In the genomic region with DNA sequence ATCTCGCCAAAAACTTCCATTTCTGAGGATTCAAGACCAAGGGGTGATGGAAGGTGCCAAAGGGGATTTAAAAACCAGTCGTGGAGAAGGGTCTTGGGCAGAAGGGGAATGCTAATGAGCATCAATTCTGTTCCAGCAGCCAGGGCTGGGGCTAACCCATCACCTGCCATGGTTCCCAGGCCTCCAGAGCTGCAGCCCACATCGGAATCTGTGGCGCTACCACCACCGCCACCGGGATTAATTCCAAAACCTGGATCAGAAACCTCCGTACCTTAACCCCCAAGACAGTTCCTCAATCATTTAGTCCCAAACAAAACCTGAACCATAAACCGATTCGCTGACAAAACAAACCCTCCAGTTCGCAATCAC, we compare ENCODE assay signal across 8 cellular contexts. TPM values are rescaled to one million over a fixed set of nuclear protein-coding genes. Genes with fewer than 3 reads are reported as not detected.
DNase-seq lines count a peak whose midpoint lies in the region; ATAC-seq and TF ChIP-seq lines count a peak whose summit lies in the region.

No MANE protein-coding gene starts in this region.

- peak overlapping the region; percentile 96 for H3K9ac ChIP-seq in ES-I3 (ENCODE audit: low read depth, low read length)
- no peak overlapping the region for H3K9ac ChIP-seq in KMS-11

- no peaks in the 10 kb centered on the region for H3K79me2 ChIP-seq in KMS-11 (ENCODE audit: insufficient read depth, low read depth)

- peak overlapping the region; percentile 85 for H2AFZ ChIP-seq in KMS-11 (ENCODE audit: low read depth)

- ATAC-seq in lower lobe of right lung (peak in 1 of 2 donors; percentile 47), HG02571 (IDR thresholded peaks at IDR 0.05; ENCODE audit: unreplicated experiment) (no peak), HG02623 (IDR thresholded peaks at IDR 0.05; ENCODE audit: unreplicated experiment) (no peak)

- H3K4me3 ChIP-seq in KMS-11 (IDR thresholded peaks at IDR 0.05; ENCODE audit: insufficient read depth, low read depth, low read length) (peak overlapping the region; percentile 52), lower lobe of right lung (peak overlapping the region; percentile 80), transverse colon (peak overlapping the region; percentile 54 to 77 (median 64))

- no peak for TF ChIP-seq POLR2A in transverse colon (IDR thresholded peaks at IDR 0.05)

- intact Hi-C loops in lower lobe of right lung (cut with DNase I) (no loop called here), transverse colon (cut with DNase I; ENCODE audit: low total_unique reads) (no loop called here)

- DNase-seq in caudate nucleus (lab: John Stamatoyannopoulos, UW) = peak in 23 of 61 donors; percentile 2 to 61 (median 23)
- no peak for DNase-seq in lower lobe of right lung
- no peak for DNase-seq in transverse colon
- no peak for DNase-seq in NCI-H1694 treated with DMSO at 0.1 percent for 48 hours (lab: John Stamatoyannopoulos, UW)

- TF ChIP-seq CTCF in KMS-11 (conservative IDR thresholded peaks at IDR 0.05; ENCODE audit: low read depth, low read length) (no peak), lower lobe of right lung (IDR thresholded peaks at IDR 0.05) (no peak), transverse colon (IDR thresholded peaks at IDR 0.05) (no peak)

- H3K4me1 ChIP-seq in ES-I3 (ENCODE audit: insufficient read depth, low read length) = no peaks in the 10 kb centered on the region
- H3K4me1 ChIP-seq in KMS-11 (ENCODE audit: low read depth, poor library complexity, severe bottlenecking) = no peaks in the 10 kb centered on the region
- H3K4me1 ChIP-seq in lower lobe of right lung = peaks cover 14% of the 10 kb centered on the region
- H3K4me1 ChIP-seq in transverse colon = peaks cover 0 to 15% (median 6%) of the 10 kb centered on the region in 4 donors

- H3K27ac ChIP-seq in KMS-11 (no peak overlapping the region), caudate nucleus (ENCODE audit: low read depth, low read length) (peak overlapping the region; percentile 81), lower lobe of right lung (peak overlapping the region; percentile 89), transverse colon (peak overlapping the region; percentile 73 to 92 (median 84))

- no peaks in the 10 kb centered on the region for H3K27me3 ChIP-seq in KMS-11 (ENCODE audit: insufficient read depth, low read depth)
- H3K27me3 ChIP-seq in lower lobe of right lung (ENCODE audit: low read depth) = no peaks in the 10 kb centered on the region
- H3K27me3 ChIP-seq in transverse colon = no peaks in the 10 kb centered on the region

- WGBS in transverse colon (ENCODE audit: low coverage in 1 of 2), 2 donors = 14 to 78% methylated on average over 1 to 10 of the region's 10 CpGs

- 0 out of 2 replicates have a peak, but pooled peaks cover 3% of the 10 kb centered on the region for H3K36me3 ChIP-seq in ES-I3 (ENCODE audit: insufficient read depth, low read length)
- H3K36me3 ChIP-seq in KMS-11 (ENCODE audit: insufficient read depth) = no peaks in the 10 kb centered on the region
- H3K36me3 ChIP-seq in lower lobe of right lung = peaks cover 10% of the 10 kb centered on the region
- H3K36me3 ChIP-seq in transverse colon = peaks cover 0 to 25% (median 11%) of the 10 kb centered on the region in 4 donors

- in situ Hi-C loops in transverse colon (cut with MboI; ENCODE audit: low pct_ligation_motif_present in 1 of 4, low pct_unique_long_range_greater_than_20kb in 1 of 4, low sequenced_read_pairs in 3 of 4) = no loop called here

- no peaks in the 10 kb centered on the region for H4K20me1 ChIP-seq in KMS-11 (ENCODE audit: insufficient read depth)

- no peak overlapping the region for H3K4me2 ChIP-seq in KMS-11

- H3K9me3 ChIP-seq in ES-I3 (ENCODE audit: control insufficient read depth, insufficient read depth, low read length) (no peaks in the 10 kb centered on the region; the same call in 1 of the 2 replicates), lower lobe of right lung (peaks cover 39% of the 10 kb centered on the region), transverse colon (peaks cover 18 to 24% of the 10 kb centered on the region in 2 donors)

- TF ChIP-seq EP300 in transverse colon (IDR thresholded peaks at IDR 0.05; ENCODE audit: low read depth) = no peak

RNA-seq across cellular contexts. Expression of a gene that starts 0.6 kb away (rescaled TPM):
- total RNA-seq in lower lobe of right lung (9.6 TPM), transverse colon (10 to 100 TPM in 3 of 4 donors, 1 to 10 TPM in 1; 3.6 to 23.9 (median 14.4) TPM)

RNA-seq across cellular contexts. Expression of a gene that starts 20.8 kb away (rescaled TPM):
- 7.1 TPM for total RNA-seq in lower lobe of right lung
- total RNA-seq in transverse colon = 10 to 100 TPM in 1 of 4 donors, 1 to 10 TPM in 2, under 1 TPM in 1; 0.37 to 57.3 (median 4.7) TPM

RNA-seq across cellular contexts. Expression of a gene that starts 20.8 kb away (rescaled TPM):
- 13.7 TPM for total RNA-seq in lower lobe of right lung
- 10 to 100 TPM in 3 of 4 donors, 1 to 10 TPM in 1; 7.8 to 30.3 (median 14.5) TPM for total RNA-seq in transverse colon

RNA-seq across cellular contexts. Expression of a gene that starts 41.2 kb away (rescaled TPM):
- 11.3 TPM for total RNA-seq in lower lobe of right lung
- total RNA-seq in transverse colon = 10 to 100 TPM in 2 of 4 donors, 1 to 10 TPM in 2; 8.0 to 16.1 (median 10.1) TPM
